ENCODE assay signal across 25 cellular contexts in genomic region chr16:3835089-3835602, GRCh38.
"Had no signal": no experiment of that assay in that cellular context is flagged by ENCODE, and none has a peak within 500 bp of the region (broad histone marks: within the 10 kb centered on the region; RNA-seq: fewer than 3 reads in every experiment).

No MANE protein-coding gene starts in this region.

- H3K36me3 ChIP-seq: left lung, lower lobe of right lung, prostate gland had no signal

- H3K4me3 ChIP-seq: dorsolateral prefrontal cortex, esophagus muscularis mucosa, left lung, lower lobe of right lung, prostate gland, skin epidermis, spleen, testis, tibial artery had no signal

- H3K27ac ChIP-seq: dorsolateral prefrontal cortex, esophagus muscularis mucosa, foreskin keratinocyte, left lung, lower lobe of right lung, parathyroid adenoma, prostate gland, skin epidermis, spleen, testis, tibial artery had no signal

- ATAC-seq: foreskin keratinocyte; left lung; lower lobe of right lung; natural killer cell; right cardiac atrium; stimulated activated memory B cell treated with anti-CD40 and anti-IgM and Interleukin-4, amounts not matched to agents 10 μg/mL and 1 μg/mL and 100 μg/mL, for 72 hours; stimulated activated naive CD8-positive, alpha-beta T cell treated with anti-CD3 and anti-CD28 coated beads, Interleukin-15, Interleukin-2, amounts not matched to agents 100 U/mL and 50 U/mL, for 24 hours had no signal

- H3K9me3 ChIP-seq: prostate gland, testis had no signal

- FAIRE-seq: colon had no signal

- H3K27me3 ChIP-seq: dorsolateral prefrontal cortex, esophagus muscularis mucosa, foreskin keratinocyte, left lung, spleen, testis, tibial artery had no signal

- H2AFZ ChIP-seq: parathyroid adenoma had no signal

- H3K4me1 ChIP-seq: parathyroid adenoma, prostate gland, testis had no signal

- H3K9ac ChIP-seq: parathyroid adenoma had no signal

- DNase-seq: central memory CD4-positive, alpha-beta T cell; dorsolateral prefrontal cortex; effector CD4-positive, alpha-beta T cell; endodermal cell; foreskin keratinocyte; hypothalamus; immature natural killer cell; islet precursor cell; left lung; lower lobe of right lung; natural killer cell; occipital lobe; right cardiac atrium; spleen; stimulated activated CD4-positive, alpha-beta T cell treated with anti-CD3 and anti-CD28 coated beads, Interleukin-4, amount 100 ng/mL, for 4 hours; stimulated activated naive CD8-positive, alpha-beta T cell treated with anti-CD3 and anti-CD28 coated beads, Interleukin-15, Interleukin-2, amounts not matched to agents 100 U/mL and 50 U/mL, for 24 hours; substantia nigra; testis; tibial artery had no signal
